In genomic region chr3:94317054-94317453, GRCh38 we compare ENCODE assay signal across 35 cellular contexts.
"Had no signal": no experiment of that assay in that cellular context is flagged by ENCODE, and none has a peak within 500 bp of the region (broad histone marks: within the 10 kb centered on the region; RNA-seq: fewer than 3 reads in every experiment).

No MANE protein-coding gene starts in this region.

- H3K4me3 Mint-ChIP-seq: activated B cell treated with CpG ODN at 0.5 μM for 24 hours; activated CD4-positive, alpha-beta memory T cell treated with anti-CD3 and anti-CD28 coated beads for 36 hours; activated naive CD4-positive, alpha-beta T cell treated with anti-CD3 and anti-CD28 coated beads, Interleukin-2, amount 10 ng/mL, durations not matched to agents 7 days and 5 days; activated naive CD8-positive, alpha-beta T cell; activated T-cell treated with anti-CD3 and anti-CD28 coated beads, Interleukin-2, amount 50 U/mL, for 4 hours; activated T-helper 1 cell treated with anti-CD3 and anti-CD28 coated beads, Interleukin-12 subunit alpha, Interleukin-12 subunit beta, Interleukin-2, Interleukin-4 antibody, amounts not matched to agents 30 ng/mL and 10 ng/mL and 1 ng/mL, durations not matched to agents 14 hours and 24 hours and 36 hours; central memory CD8-positive, alpha-beta T cell had no signal

- H3K9me3 Mint-ChIP-seq: activated B cell treated with CpG ODN at 0.5 μM for 24 hours; activated CD4-positive, alpha-beta memory T cell treated with anti-CD3 and anti-CD28 coated beads for 36 hours; activated naive CD4-positive, alpha-beta T cell treated with anti-CD3 and anti-CD28 coated beads, Interleukin-2, amount 10 ng/mL, durations not matched to agents 7 days and 5 days had no signal

- DNase-seq: activated B cell treated with CpG ODN at 0.5 μM for 24 hours; activated CD4-positive, alpha-beta memory T cell treated with anti-CD3 and anti-CD28 coated beads for 36 hours; activated CD4-positive, alpha-beta T cell treated with anti-CD3 and anti-CD28 coated beads for 4 hours; activated CD4-positive, alpha-beta T cell treated with anti-CD3 and anti-CD28 coated beads, Interleukin-2, amount 50 U/mL, for 1 hour; activated CD4-positive, CD25-positive, alpha-beta regulatory T cell treated with anti-CD3 and anti-CD28 coated beads, Interleukin-2, amount 50 U/mL, for 72 hours; activated CD8-positive, alpha-beta memory T cell treated with anti-CD3 and anti-CD28 coated beads, Interleukin-2, amount 50 U/mL, for 4 hours; activated effector memory CD4-positive, alpha-beta T cell treated with Interleukin-2 at 50 U/mL for 16 hours; activated naive CD4-positive, alpha-beta T cell treated with anti-CD3 and anti-CD28 coated beads, Interleukin-2, amount 10 ng/mL, durations not matched to agents 7 days and 5 days; activated T-cell treated with anti-CD3 and anti-CD28 coated beads for 4 hours; activated T-cell treated with anti-CD3 and anti-CD28 coated beads, Interleukin-2, amount 50 U/mL, for 4 hours; amniotic stem cell; aorta; brain microvascular endothelial cell; NCI-H1092 treated with DMSO at 0.1 percent for 48 hours; NCI-H1417; NCI-H146; NCI-H187; NCI-H2029 treated with DMSO at 0.1 percent for 48 hours; NCI-H2107; NCI-H2171; NCI-H510A; NCI-H526; NCI-H748 treated with DMSO at 0.1 percent for 48 hours; NK-92 treated with Interleukin-12 subunit alpha and Interleukin-12 subunit beta, amount 100 ng/mL, for 24 hours; PC-3; Peyer's patch; RPMI8226; SIG-M5; SW 1271; T-helper 1 cell; T-helper 2 cell; T-helper 9 cell had no signal

- H3K4me1 Mint-ChIP-seq: activated B cell treated with CpG ODN at 0.5 μM for 24 hours; activated naive CD4-positive, alpha-beta T cell treated with anti-CD3 and anti-CD28 coated beads, Interleukin-2, amount 10 ng/mL, durations not matched to agents 7 days and 5 days; central memory CD8-positive, alpha-beta T cell had no signal

- H3K36me3 Mint-ChIP-seq: activated CD4-positive, alpha-beta memory T cell treated with anti-CD3 and anti-CD28 coated beads for 36 hours; activated naive CD4-positive, alpha-beta T cell treated with anti-CD3 and anti-CD28 coated beads, Interleukin-2, amount 10 ng/mL, durations not matched to agents 7 days and 5 days; activated naive CD8-positive, alpha-beta T cell had no signal

- ATAC-seq: activated T-cell treated with anti-CD3 and anti-CD28 coated beads, Interleukin-2, amount 50 U/mL, for 4 hours; PC-3 had no signal

- H3K27ac Mint-ChIP-seq: activated B cell treated with CpG ODN at 0.5 μM for 24 hours; activated CD4-positive, alpha-beta memory T cell treated with anti-CD3 and anti-CD28 coated beads for 36 hours; activated naive CD4-positive, alpha-beta T cell treated with anti-CD3 and anti-CD28 coated beads, Interleukin-2, amount 10 ng/mL, durations not matched to agents 7 days and 5 days; activated naive CD8-positive, alpha-beta T cell; activated T-helper 1 cell treated with anti-CD3 and anti-CD28 coated beads, Interleukin-12 subunit alpha, Interleukin-12 subunit beta, Interleukin-2, Interleukin-4 antibody, amounts not matched to agents 30 ng/mL and 10 ng/mL and 1 ng/mL, durations not matched to agents 14 hours and 24 hours and 36 hours had no signal

- H3K27me3 Mint-ChIP-seq: activated B cell treated with CpG ODN at 0.5 μM for 24 hours; activated CD4-positive, alpha-beta memory T cell treated with anti-CD3 and anti-CD28 coated beads for 36 hours; activated naive CD4-positive, alpha-beta T cell treated with anti-CD3 and anti-CD28 coated beads, Interleukin-2, amount 10 ng/mL, durations not matched to agents 7 days and 5 days; activated naive CD8-positive, alpha-beta T cell; central memory CD8-positive, alpha-beta T cell had no signal
